Comparison of ENCODE assay signal across 1 cellular context in the genomic region with DNA sequence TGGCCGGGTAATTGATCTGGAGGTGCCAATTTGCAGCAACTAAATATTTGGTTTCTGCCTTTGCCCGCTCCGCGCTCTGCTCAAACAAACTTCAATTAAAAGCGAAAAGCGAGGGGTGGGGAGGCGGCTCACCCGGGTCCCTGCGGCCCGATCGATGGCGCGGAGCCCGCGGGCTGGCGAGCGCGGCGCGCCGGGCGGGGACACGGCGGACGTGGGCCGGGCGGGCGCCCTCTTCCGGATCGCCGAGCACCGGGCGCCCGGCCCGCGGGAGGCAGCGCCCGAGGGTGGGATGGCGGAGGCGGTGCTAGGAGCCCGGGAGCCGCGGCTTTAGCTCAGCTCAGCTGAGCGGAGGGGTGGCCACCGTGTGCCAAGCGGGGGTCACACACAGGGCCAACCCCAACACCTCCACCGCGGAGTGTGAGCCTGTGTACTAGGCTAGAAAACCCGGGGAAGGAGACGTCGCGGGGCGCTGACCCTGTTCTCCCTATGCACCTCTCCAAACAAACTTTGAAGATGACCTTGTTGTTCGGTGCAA.
A peak's percentile ranks its signal among the peaks of the same experiment; 100 is the strongest.
TF ChIP-seq lines count a peak whose summit lies in the region.

No MANE protein-coding gene starts in this region.

TF ChIP-seq in A549, 52 proteins besides CTCF, POLR2A, EP300 and RAD21 (continued from another document):
- TF ChIP-seq SMC3 (IDR thresholded peaks at IDR 0.05) (peak; percentile 94), ZNF302 (CRISPR knock-in tag; IDR thresholded peaks at IDR 0.05) (no peak), TP53 (CRISPR knock-in tag; IDR thresholded peaks at IDR 0.05) (peak; percentile 23; the same call in 1 of the 2 replicates), CHD2 (IDR thresholded peaks at IDR 0.05; ENCODE audit: low read length, partially characterized antibody) (no peak), RFX5 (IDR thresholded peaks at IDR 0.05) (no peak), NPAS2 (CRISPR knock-in tag; IDR thresholded peaks at IDR 0.05; ENCODE audit: borderline replicate concordance) (no peak), POLR2AphosphoS2 (conservative IDR thresholded peaks at IDR 0.05; ENCODE audit: low read length) (no peak), JUN (IDR thresholded peaks at IDR 0.05) (peak in 1 of 2 experiments; percentile 79; a peak in 3 of 5 replicates), GATA3 (IDR thresholded peaks at IDR 0.05; ENCODE audit: borderline replicate concordance) (0 out of 2 replicates have a peak, but pooled peaks have one; percentile 2), BHLHE40 (IDR thresholded peaks at IDR 0.05; ENCODE audit: low read depth, low read length) (no peak), HOXA7 (CRISPR knock-in tag; IDR thresholded peaks at IDR 0.05) (no peak)
- TF ChIP-seq, protein P1, sequence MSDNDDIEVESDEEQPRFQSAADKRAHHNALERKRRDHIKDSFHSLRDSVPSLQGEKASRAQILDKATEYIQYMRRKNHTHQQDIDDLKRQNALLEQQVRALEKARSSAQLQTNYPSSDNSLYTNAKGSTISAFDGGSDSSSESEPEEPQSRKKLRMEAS (IDR thresholded peaks at IDR 0.05), result peak; percentile 10; the same call in 1 of the 2 replicates
- TF ChIP-seq, protein P2, sequence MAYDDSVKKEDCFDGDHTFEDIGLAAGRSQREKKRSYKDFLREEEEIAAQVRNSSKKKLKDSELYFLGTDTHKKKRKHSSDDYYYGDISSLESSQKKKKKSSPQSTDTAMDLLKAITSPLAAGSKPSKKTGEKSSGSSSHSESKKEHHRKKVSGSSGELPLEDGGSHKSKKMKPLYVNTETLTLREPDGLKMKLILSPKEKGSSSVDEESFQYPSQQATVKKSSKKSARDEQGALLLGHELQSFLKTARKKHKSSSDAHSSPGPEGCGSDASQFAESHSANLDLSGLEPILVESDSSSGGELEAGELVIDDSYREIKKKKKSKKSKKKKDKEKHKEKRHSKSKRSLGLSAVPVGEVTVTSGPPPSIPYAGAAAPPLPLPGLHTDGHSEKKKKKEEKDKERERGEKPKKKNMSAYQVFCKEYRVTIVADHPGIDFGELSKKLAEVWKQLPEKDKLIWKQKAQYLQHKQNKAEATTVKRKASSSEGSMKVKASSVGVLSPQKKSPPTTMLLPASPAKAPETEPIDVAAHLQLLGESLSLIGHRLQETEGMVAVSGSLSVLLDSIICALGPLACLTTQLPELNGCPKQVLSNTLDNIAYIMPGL (CRISPR knock-in tag; IDR thresholded peaks at IDR 0.05; ENCODE audit: borderline replicate concordance), result no peak
